In the genomic region with DNA sequence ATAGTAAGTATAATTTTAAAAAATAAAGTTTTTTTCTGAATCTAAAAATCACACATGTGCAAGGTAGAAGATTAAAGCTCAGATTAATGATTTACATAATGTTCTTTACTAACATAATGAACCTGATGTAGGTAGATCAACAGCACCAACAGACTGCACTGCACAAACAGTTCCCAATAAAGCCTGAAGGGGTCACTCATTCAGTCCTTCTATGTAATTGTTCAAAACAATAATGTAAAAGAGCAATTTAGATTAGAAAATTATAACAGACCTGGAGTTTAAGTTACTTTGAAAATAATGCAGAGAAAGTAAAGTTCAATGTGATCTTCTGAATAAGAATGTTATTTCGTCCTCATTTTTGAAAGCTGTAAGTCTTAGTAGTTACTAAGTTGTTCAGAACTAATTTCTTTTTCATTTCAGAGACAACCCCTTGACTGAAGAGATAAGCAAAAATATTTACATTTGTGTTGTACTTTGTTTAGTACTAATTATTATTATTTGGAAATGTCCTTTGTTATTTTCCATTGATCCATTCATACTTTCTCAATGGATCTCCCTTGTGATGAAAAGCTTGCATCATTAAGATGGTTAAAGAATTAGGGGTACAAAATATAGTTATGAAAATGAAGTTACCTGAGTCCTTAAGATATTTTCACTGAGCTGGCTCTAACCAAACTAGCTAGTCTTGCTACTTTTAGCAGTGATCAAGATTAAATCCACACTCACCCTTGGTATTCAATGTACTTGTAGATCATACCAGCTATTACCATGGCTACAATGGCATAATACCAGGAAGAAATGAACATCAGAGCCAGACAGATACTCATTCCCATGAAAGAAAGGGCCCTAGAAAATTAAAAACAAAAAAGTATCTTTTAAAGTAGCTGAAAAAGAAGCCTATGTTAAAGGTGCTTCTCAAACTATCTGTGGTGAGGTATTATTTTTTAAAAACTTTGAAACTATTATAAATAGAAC, we compare ENCODE assay signal across 8 cellular contexts. TPM values are rescaled to one million over a fixed set of nuclear protein-coding genes. Genes with fewer than 3 reads are reported as not detected.
DNase-seq lines count a peak whose midpoint lies in the region; ATAC-seq and TF ChIP-seq lines count a peak whose summit lies in the region.

No MANE protein-coding gene starts in this region.

- intact Hi-C loops in PC-3 (cut with micrococcal nuclease) (no loop called here), breast epithelium (cut with DNase I; ENCODE audit: low total_unique reads) (no loop called here), left lung (cut with DNase I) (loop anchor here in 1 of 2 donors (10.0 kb wide), 1 partner anchor 93 kb away; a partner anchor contains a TSS)

- H4K20me1 ChIP-seq in GM23338 (replicated peaks; ENCODE audit: insufficient read depth) (no peaks in the 10 kb centered on the region), PC-3 (ENCODE audit: low read length) (no peaks in the 10 kb centered on the region)

- 65 to 67% methylated on average over 1 of the region's 1 CpG for WGBS in upper lobe of left lung, 2 donors

- BruUV-seq in PC-3 (replicated peaks; lab: Mats Ljungman, UMichigan) = no TSS peak

- TF ChIP-seq CTCF in GM23338 (conservative IDR thresholded peaks at IDR 0.05; ENCODE audit: low read depth in 2 of 2) (peak; percentile 58 to 81), PC-3 (conservative IDR thresholded peaks at IDR 0.05; ENCODE audit: low read depth, low read length) (peak; percentile 87), breast epithelium (IDR thresholded peaks at IDR 0.05) (peak; percentile 11 to 64 (median 47)), left lung (IDR thresholded peaks at IDR 0.05) (peak; percentile 72 to 77), upper lobe of left lung (IDR thresholded peaks at IDR 0.05) (peak; percentile 41 to 71 (median 62))

- H3K9me3 Mint-ChIP-seq in GM23338 = no peaks in the 10 kb centered on the region

- TF ChIP-seq EP300 in upper lobe of left lung (IDR thresholded peaks at IDR 0.05) = no peak

- peak; percentile 6 for DNase-seq in NCI-H2171 treated with DMSO at 0.1 percent for 48 hours (lab: John Stamatoyannopoulos, UW)
- no peak for DNase-seq in NCI-H2171 (lab: John Stamatoyannopoulos, UW)
- DNase-seq in GM23338 (ENCODE audit: low spot score) = peak; percentile 56
- peak; percentile 75 for DNase-seq in PC-3
- DNase-seq in breast epithelium (ENCODE audit: low spot score in 2 of 2) = no peak
- DNase-seq in left lung = no peak
- DNase-seq in upper lobe of left lung = no peak
- DNase-seq in ecto neural progenitor cell (ENCODE audit: low spot score) = no peak

- peaks cover 1% of the 10 kb centered on the region for H3K27me3 Mint-ChIP-seq in GM23338 (ENCODE audit: insufficient read depth, low read depth, poor library complexity)

- H3K9me3 ChIP-seq in PC-3 (ENCODE audit: low read length) = no peaks in the 10 kb centered on the region
- H3K9me3 ChIP-seq in breast epithelium = no peaks in the 10 kb centered on the region
- no peaks in the 10 kb centered on the region for H3K9me3 ChIP-seq in left lung
- H3K9me3 ChIP-seq in upper lobe of left lung = no peaks in the 10 kb centered on the region

- H3K27ac Mint-ChIP-seq in GM23338 = no peak overlapping the region

- H3K27me3 ChIP-seq in GM23338 (ENCODE audit: insufficient read depth) (no peaks in the 10 kb centered on the region), PC-3 (ENCODE audit: low read length) (no peaks in the 10 kb centered on the region), breast epithelium (no peaks in the 10 kb centered on the region), left lung (no peaks in the 10 kb centered on the region), upper lobe of left lung (no peaks in the 10 kb centered on the region)

- POLR2A ChIA-PET in PC-3 (lab: Charles Lee; ENCODE audit: unreplicated experiment) = interaction anchor here (0.6 kb wide), 2 partner anchors 26 to 94 kb away, joined by 4 read pairs; no protein-coding TSS in a partner anchor

- H2AFZ ChIP-seq in GM23338 = no peak overlapping the region
- H2AFZ ChIP-seq in PC-3 (ENCODE audit: low read length) = no peak overlapping the region

- no peaks in the 10 kb centered on the region for H3F3A ChIP-seq in GM23338 (replicated peaks; ENCODE audit: low read depth)
- H3F3A ChIP-seq in PC-3 (ENCODE audit: low read length, unreplicated experiment) = peaks cover 5% of the 10 kb centered on the region

- H3K4me2 ChIP-seq in GM23338 (no peak overlapping the region), PC-3 (ENCODE audit: low read length) (no peak overlapping the region)

- H3K9ac ChIP-seq in PC-3 (ENCODE audit: low read length) = peak overlapping the region; percentile 93

- TF ChIP-seq POLR2A in breast epithelium (IDR thresholded peaks at IDR 0.05) (no peak), upper lobe of left lung (IDR thresholded peaks at IDR 0.05) (no peak)

- H3K27ac ChIP-seq in GM23338 (ENCODE audit: low read depth) (no peak overlapping the region), PC-3 (ENCODE audit: low read length) (peak overlapping the region; percentile 98), breast epithelium (no peak overlapping the region), left lung (no peak overlapping the region), upper lobe of left lung (no peak overlapping the region)

- H3K79me2 ChIP-seq in GM23338 (replicated peaks; ENCODE audit: insufficient read depth) = no peaks in the 10 kb centered on the region
- no peaks in the 10 kb centered on the region for H3K79me2 ChIP-seq in PC-3 (ENCODE audit: low read length)

- H3K9me2 ChIP-seq in GM23338 (ENCODE audit: insufficient read depth) (no peaks in the 10 kb centered on the region), PC-3 (replicated peaks; ENCODE audit: low read length) (no peaks in the 10 kb centered on the region)

- H3K4me1 ChIP-seq in GM23338 (ENCODE audit: insufficient read depth) (peaks cover 10% of the 10 kb centered on the region; the same call in 1 of the 2 replicates), PC-3 (ENCODE audit: insufficient read depth, low read length) (peaks cover 38% of the 10 kb centered on the region), breast epithelium (no peaks in the 10 kb centered on the region), left lung (no peaks in the 10 kb centered on the region), upper lobe of left lung (no peaks in the 10 kb centered on the region)

- H3K4me3 Mint-ChIP-seq in GM23338 = no peak overlapping the region

- CTCF ChIA-PET in PC-3 (lab: Charles Lee) = interaction anchor here (0.7 kb wide), 1 partner anchor 33 kb away, joined by 3 read pairs; no protein-coding TSS in a partner anchor

- H3K4me3 ChIP-seq in GM23338 = no peak overlapping the region
- H3K4me3 ChIP-seq in PC-3 (ENCODE audit: low read length) = no peak overlapping the region
- H3K4me3 ChIP-seq in breast epithelium = no peak overlapping the region
- no peak overlapping the region for H3K4me3 ChIP-seq in left lung
- H3K4me3 ChIP-seq in upper lobe of left lung = no peak overlapping the region

- ATAC-seq in GM23338 (peak; percentile 75), PC-3 (peak; percentile 16; the same call in 1 of the 2 replicates), left lung (peak; percentile 82), upper lobe of left lung (ENCODE audit: low FRiP score in 2 of 2) (peak in 1 of 2 donors; percentile 64)

- H3K4me1 Mint-ChIP-seq in GM23338 = peaks cover 15% of the 10 kb centered on the region; the same call in 2 of the 3 replicates

- H3K36me3 ChIP-seq in GM23338 (ENCODE audit: insufficient read depth) (no peaks in the 10 kb centered on the region), PC-3 (ENCODE audit: low read depth, low read length) (peaks cover 24% of the 10 kb centered on the region), breast epithelium (peaks cover 7% of the 10 kb centered on the region), left lung (peaks cover 0 to 80% of the 10 kb centered on the region in 2 donors), upper lobe of left lung (peaks cover 20 to 89% (median 41%) of the 10 kb centered on the region in 4 donors)

- H3K36me3 Mint-ChIP-seq in GM23338 (ENCODE audit: low read depth) = no peaks in the 10 kb centered on the region; the same call in 2 of the 3 replicates

TF ChIP-seq in GM23338, 12 proteins besides CTCF, POLR2A, EP300 and RAD21 (continues in another document):
- TF ChIP-seq CREB1 (CRISPR knock-in tag; IDR thresholded peaks at IDR 0.05; ENCODE audit: low read depth) (no peak), EZH2phosphoT487 (IDR thresholded peaks at IDR 0.05; ENCODE audit: unreplicated experiment) (no peak), STAT1 (IDR thresholded peaks at IDR 0.05; ENCODE audit: unreplicated experiment) (no peak), ZNF331 (CRISPR knock-in tag; IDR thresholded peaks at IDR 0.05; ENCODE audit: low read depth) (no peak), ZNF114 (CRISPR knock-in tag; IDR thresholded peaks at IDR 0.05) (no peak), POLR2AphosphoS5 (IDR thresholded peaks at IDR 0.05; ENCODE audit: low read depth) (no peak)

RNA-seq across cellular contexts. Expression of a gene that starts 16.8 kb away (rescaled TPM):
- total RNA-seq in GM23338 (2014; rRNA removed; shearing (Covaris generic)) = 118 and 151 TPM in 2 replicates
- polyA plus RNA-seq in GM23338 (2016; fragmentation: Nextera tagmentation; extraction: Ambion mirVana) = 194 and 211 TPM in 2 replicates
- total RNA-seq in PC-3 (2014; rRNA removed) = 486 and 540 TPM in 2 replicates
- total RNA-seq in breast epithelium = 100 to 1,000 TPM; 121 to 157 (median 123) TPM
- 10 to 100 TPM; 93.7 to 97.9 TPM for total RNA-seq in left lung
- total RNA-seq in upper lobe of left lung = 100 to 1,000 TPM in 3 of 6 donors, 10 to 100 TPM in 3; 41.9 to 147 (median 99.5) TPM

RNA-seq across cellular contexts. Expression of a gene that starts 31.8 kb away (rescaled TPM):
- total RNA-seq in GM23338 (2014; rRNA removed; shearing (Covaris generic)) = 60.2 and 68.2 TPM in 2 replicates
- 81.4 and 96.1 TPM in 2 replicates for polyA plus RNA-seq in GM23338 (2016; fragmentation: Nextera tagmentation; extraction: Ambion mirVana)
- total RNA-seq in PC-3 (2014; rRNA removed) (51.6 and 57.6 TPM in 2 replicates), breast epithelium (10 to 100 TPM; 43.7 to 67.6 (median 61.0) TPM), left lung (10 to 100 TPM; 37.4 to 53.8 TPM), upper lobe of left lung (10 to 100 TPM; 26.5 to 71.2 (median 55.2) TPM)

Comparison
In these comparisons a context has a peak if more than half of its experiments do, and no peak if none do; other contexts are left out.
1. DNase-seq: peak in NCI-H2171 treated with DMSO at 0.1 percent for 48 hours (single experiment), GM23338 (single experiment) and PC-3 (single experiment); none in NCI-H2171 (single experiment), breast epithelium (0 of 2), left lung (0 of 2), upper lobe of left lung (0 of 2) and ecto neural progenitor cell (single experiment).
2. Peak in every context shown above with its lines, with median percentiles within 50 percentile points of each other: CTCF ChIP-seq.